ENCODE assay signal across 1 cellular context in the genomic region with DNA sequence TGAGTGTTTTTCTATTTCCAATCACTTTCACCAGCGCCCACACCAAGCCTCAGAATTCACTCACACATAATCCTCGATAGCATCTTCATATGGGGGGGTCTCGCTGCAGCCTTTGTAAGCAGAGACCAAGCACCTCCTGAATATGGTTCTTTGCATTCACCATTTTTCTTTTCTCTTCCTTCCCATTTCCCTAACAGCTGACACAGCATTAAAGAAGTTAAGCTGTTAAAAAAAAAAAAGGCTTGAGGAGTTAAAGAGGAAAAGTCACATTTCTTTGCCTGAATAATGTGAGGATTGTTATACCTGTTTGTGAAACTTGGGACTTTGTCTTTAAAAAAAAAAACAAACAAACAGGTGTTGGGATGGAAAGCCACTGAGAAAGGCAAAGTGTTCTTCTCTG.
A peak's percentile ranks its signal among the peaks of the same experiment; 100 is the strongest.
TF ChIP-seq lines count a peak whose summit lies in the region.

No MANE protein-coding gene starts in this region.

TF ChIP-seq in K562, 482 proteins besides CTCF, POLR2A, EP300 and RAD21:
- peak; percentile 49; the same call in 1 of the 2 replicates for TF ChIP-seq MAFK (IDR thresholded peaks at IDR 0.05; ENCODE audit: low read length)
- TF ChIP-seq MAFG (tag; conservative IDR thresholded peaks at IDR 0.05) = peak; percentile 44
- TF ChIP-seq JUNB (CRISPR knock-in tag; conservative IDR thresholded peaks at IDR 0.05) = no peak
- TF ChIP-seq C11orf30 (IDR thresholded peaks at IDR 0.05; ENCODE audit: low read depth) = peak; percentile 27; the same call in 1 of the 2 replicates
- TF ChIP-seq ZNF780A (CRISPR knock-in tag; IDR thresholded peaks at IDR 0.05) = no peak
- peak; percentile 53 for TF ChIP-seq MAFF (IDR thresholded peaks at IDR 0.05; ENCODE audit: low read length)
- peak; percentile 67 for TF ChIP-seq ZNF316 (IDR thresholded peaks at IDR 0.05)
- no peak for TF ChIP-seq MIER1 (IDR thresholded peaks at IDR 0.05; ENCODE audit: low read depth)
- TF ChIP-seq MCM7 (IDR thresholded peaks at IDR 0.05) = no peak
- TF ChIP-seq CREB3L1 (IDR thresholded peaks at IDR 0.05; ENCODE audit: borderline replicate concordance, low read depth) = no peak
TF ChIP-seq in K562: peak in this region for 5.
